ENCODE assay signal across 8 cellular contexts in the genomic region with DNA sequence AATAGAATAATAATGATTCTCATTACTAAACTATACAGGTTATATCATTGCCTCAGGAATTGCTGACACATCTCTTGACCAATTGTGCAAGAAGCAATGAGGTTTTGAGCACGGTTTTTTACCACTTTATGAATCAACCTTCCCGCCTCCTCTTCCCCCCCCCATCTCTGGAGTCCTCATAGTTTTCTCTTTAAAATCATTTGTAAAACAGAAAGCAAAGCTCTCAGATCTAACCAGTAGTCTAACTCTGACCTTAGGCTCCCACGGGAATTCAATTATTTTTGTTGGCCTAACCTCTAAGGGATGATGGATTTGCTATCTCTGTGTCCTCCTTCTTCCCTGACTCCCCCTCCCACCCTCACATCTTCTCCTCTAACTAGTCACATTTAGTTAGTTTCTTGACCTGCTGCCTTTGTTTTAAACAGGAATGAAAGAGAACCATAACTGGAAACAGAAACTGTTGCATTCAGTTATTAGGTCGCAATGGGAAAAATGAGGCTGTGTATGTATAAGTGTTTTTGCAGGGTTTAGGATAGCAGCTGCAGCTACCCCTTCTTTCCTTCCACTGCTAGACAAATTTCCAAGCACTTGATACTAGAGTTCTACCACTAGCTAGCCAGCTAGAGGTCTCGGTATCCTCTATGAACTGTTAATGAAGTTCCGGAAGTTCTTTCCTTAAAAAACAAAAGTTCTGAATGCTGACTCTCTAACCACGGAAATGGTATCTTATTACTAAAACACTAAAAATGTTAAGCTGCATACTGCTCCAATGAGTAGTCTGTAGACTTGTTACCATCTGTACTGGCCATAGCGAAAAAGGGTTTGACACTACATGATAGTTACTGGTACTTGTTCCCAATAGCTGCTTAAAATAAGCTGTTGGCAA.
DNase-seq lines count a peak whose midpoint lies in the region; ATAC-seq and TF ChIP-seq lines count a peak whose summit lies in the region.

No MANE protein-coding gene starts in this region.

- ATAC-seq in Right ventricle myocardium inferior: peak; percentile 37
- ATAC-seq in GM18873 (IDR thresholded peaks at IDR 0.05; ENCODE audit: low FRiP score, unreplicated experiment): no peak

- peaks cover 5% of the 10 kb centered on the region for H3K36me3 Mint-ChIP-seq in activated T-cell treated with anti-CD3 and anti-CD28 coated beads, Interleukin-2, amount 50 U/mL, for 24 hours (ENCODE audit: low read depth)

- H3K27me3 ChIP-seq in left ventricle myocardium inferior (ENCODE audit: low read depth): no peaks in the 10 kb centered on the region

- peak overlapping the region; percentile 60 for H3K27ac ChIP-seq in left ventricle myocardium inferior (replicated peaks)

- peaks cover 2% of the 10 kb centered on the region for H3K9me3 Mint-ChIP-seq in activated T-cell treated with anti-CD3 and anti-CD28 coated beads, Interleukin-2, amount 50 U/mL, for 24 hours

- peaks cover 47% of the 10 kb centered on the region for H3K4me1 ChIP-seq in left ventricle myocardium inferior

- H3K9me3 ChIP-seq in left ventricle myocardium inferior (replicated peaks): no peaks in the 10 kb centered on the region

- no peak for DNase-seq in Right ventricle myocardium inferior (ENCODE audit: missing footprints)
- no peak for DNase-seq in cardiac septum (ENCODE audit: low spot score)
- peak; percentile 90 for DNase-seq in HT1080 (ENCODE audit: low read depth)
- DNase-seq in activated T-cell treated with anti-CD3 and anti-CD28 coated beads, Interleukin-2, amount 50 U/mL, for 24 hours: peak; percentile 42
- no peak for DNase-seq in left ventricle myocardium inferior
- peak; percentile 21 for DNase-seq in stimulated activated CD8-positive, alpha-beta memory T cell treated with anti-CD3 and anti-CD28 coated beads, Interleukin-4, amount 100 ng/mL, for 24 hours (ENCODE audit: low read depth)
- DNase-seq in C1 segment of cervical spinal cord (lab: John Stamatoyannopoulos, UW): no peak

- peaks cover 60% of the 10 kb centered on the region for H3K4me1 Mint-ChIP-seq in activated T-cell treated with anti-CD3 and anti-CD28 coated beads, Interleukin-2, amount 50 U/mL, for 24 hours (ENCODE audit: low read depth)

- TF ChIP-seq CTCF in left ventricle myocardium inferior (IDR thresholded peaks at IDR 0.05; ENCODE audit: borderline replicate concordance): no peak

- peak overlapping the region; percentile 73 for H3K4me3 Mint-ChIP-seq in activated T-cell treated with anti-CD3 and anti-CD28 coated beads, Interleukin-2, amount 50 U/mL, for 24 hours

- peak overlapping the region; percentile 91 for H3K27ac Mint-ChIP-seq in activated T-cell treated with anti-CD3 and anti-CD28 coated beads, Interleukin-2, amount 50 U/mL, for 24 hours

- no peaks in the 10 kb centered on the region for H3K27me3 Mint-ChIP-seq in activated T-cell treated with anti-CD3 and anti-CD28 coated beads, Interleukin-2, amount 50 U/mL, for 24 hours

- peak overlapping the region; percentile 28 for H3K4me3 ChIP-seq in left ventricle myocardium inferior

- no peaks in the 10 kb centered on the region for H3K36me3 ChIP-seq in left ventricle myocardium inferior

- intact Hi-C loops in Right ventricle myocardium inferior (cut with DNase I): no loop called here
- intact Hi-C loops in cardiac septum (cut with DNase I): no loop called here
- intact Hi-C loops in left ventricle myocardium inferior (cut with micrococcal nuclease): no loop called here

Comparison
In these comparisons a context has a peak if more than half of its experiments do, and no peak if none do; other contexts are left out.
1. DNase-seq: peak in HT1080 (single experiment), activated T-cell treated with anti-CD3 and anti-CD28 coated beads, Interleukin-2, amount 50 U/mL, for 24 hours (single experiment) and stimulated activated CD8-positive, alpha-beta memory T cell treated with anti-CD3 and anti-CD28 coated beads, Interleukin-4, amount 100 ng/mL, for 24 hours (single experiment); none in Right ventricle myocardium inferior (single experiment), cardiac septum (single experiment), left ventricle myocardium inferior (single experiment) and C1 segment of cervical spinal cord (0 of 14).